ENCODE assay signal across 18 cellular contexts in the genomic region with DNA sequence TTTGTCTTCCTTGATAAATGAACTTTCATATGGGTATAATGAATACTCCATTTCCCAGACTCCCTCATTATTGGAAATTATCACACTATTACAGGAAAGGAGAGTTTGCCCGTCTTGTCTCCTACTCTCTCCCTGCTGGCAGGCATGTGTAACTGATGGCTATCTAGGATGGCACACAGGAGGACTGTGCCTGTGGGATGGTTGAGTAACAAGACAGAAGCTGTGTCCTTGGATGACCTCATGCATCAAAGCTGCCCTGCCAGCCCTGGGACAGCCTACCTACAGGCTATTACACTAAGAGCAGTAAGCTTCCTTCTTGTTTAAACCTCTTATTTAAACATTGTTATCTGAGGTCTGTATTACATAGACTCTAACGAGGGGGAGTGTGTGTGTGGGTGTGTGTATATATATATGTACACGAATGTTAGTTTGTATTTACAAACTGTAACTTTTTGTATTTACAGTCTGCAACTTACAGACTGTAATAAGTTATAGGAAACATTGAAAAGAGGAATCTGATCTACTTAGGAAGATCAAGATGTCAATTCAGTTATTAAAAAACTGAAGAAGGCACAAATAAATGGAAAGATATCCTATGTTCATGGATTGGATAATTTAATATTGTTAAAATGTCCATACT.
DNase-seq lines count a peak whose midpoint lies in the region; ATAC-seq and TF ChIP-seq lines count a peak whose summit lies in the region.
"Had no signal": no experiment of that assay in that cellular context is flagged by ENCODE, and none has a peak within 500 bp of the region (broad histone marks: within the 10 kb centered on the region; RNA-seq: fewer than 3 reads in every experiment).

No MANE protein-coding gene starts in this region.

- no peak overlapping the region for H3K4me3 Mint-ChIP-seq in endodermal cell
- H3K4me3 Mint-ChIP-seq in neural progenitor cell, result no peak overlapping the region
- H3K4me3 Mint-ChIP-seq: activated CD8-positive, alpha-beta T cell treated with anti-CD3 and anti-CD28 coated beads, Interleukin-2, amount 10 ng/mL, durations not matched to agents 7 days and 5 days had no signal

- H4K20me1 ChIP-seq in neural progenitor cell (ENCODE audit: low read depth) (no peaks in the 10 kb centered on the region), smooth muscle cell (ENCODE audit: low read depth) (no peaks in the 10 kb centered on the region)

- H3K9me3 Mint-ChIP-seq in endodermal cell (no peaks in the 10 kb centered on the region), neural progenitor cell (no peaks in the 10 kb centered on the region)

- TF ChIP-seq CTCF in endodermal cell (conservative IDR thresholded peaks at IDR 0.05) (peak; percentile 54), neural progenitor cell (IDR thresholded peaks at IDR 0.05) (peak; percentile 45), smooth muscle cell (IDR thresholded peaks at IDR 0.05; ENCODE audit: borderline replicate concordance, insufficient read depth, poor library complexity, severe bottlenecking) (no peak)

- H3K27ac Mint-ChIP-seq in endodermal cell, result no peak overlapping the region
- no peak overlapping the region for H3K27ac Mint-ChIP-seq in neural progenitor cell
- H3K27ac Mint-ChIP-seq: activated CD8-positive, alpha-beta T cell treated with anti-CD3 and anti-CD28 coated beads, Interleukin-2, amount 10 ng/mL, durations not matched to agents 7 days and 5 days had no signal

- H3F3A ChIP-seq in neural progenitor cell (ENCODE audit: low read depth), result no peaks in the 10 kb centered on the region
- H3F3A ChIP-seq in smooth muscle cell (ENCODE audit: low read depth), result no peaks in the 10 kb centered on the region

- H3K27ac ChIP-seq in endodermal cell (ENCODE audit: low read depth, low read length) (no peak overlapping the region), neural progenitor cell (no peak overlapping the region), smooth muscle cell (ENCODE audit: low read depth) (no peak overlapping the region)
- H3K27ac ChIP-seq: stomach had no signal

- 83% methylated on average over 3 of the region's 3 CpGs; no CpG with 5 or more reads in 1 of the 2 experiments for WGBS in endodermal cell (ENCODE audit: insufficient coverage in 1 of 2, insufficient read length in 1 of 2), 2 experiments
- 37% methylated on average over 3 of the region's 3 CpGs for WGBS in smooth muscle cell (ENCODE audit: low lambda C conversion rate)

- no peaks in the 10 kb centered on the region for H3K4me1 ChIP-seq in endodermal cell (ENCODE audit: control insufficient read depth, insufficient read depth, low read length)
- no peaks in the 10 kb centered on the region for H3K4me1 ChIP-seq in neural progenitor cell
- no peaks in the 10 kb centered on the region for H3K4me1 ChIP-seq in smooth muscle cell (ENCODE audit: low read depth)
- H3K4me1 ChIP-seq: stomach had no signal

- no peaks in the 10 kb centered on the region for H3K79me2 ChIP-seq in neural progenitor cell (ENCODE audit: low read depth)
- no peaks in the 10 kb centered on the region for H3K79me2 ChIP-seq in smooth muscle cell (ENCODE audit: low read depth)

- H2AFZ ChIP-seq in neural progenitor cell (replicated peaks) (no peak overlapping the region), smooth muscle cell (ENCODE audit: low read depth) (no peak overlapping the region)

- H3K9ac ChIP-seq in endodermal cell (ENCODE audit: extremely low read depth, low read length, poor library complexity, severe bottlenecking) (no peak overlapping the region), neural progenitor cell (no peak overlapping the region), smooth muscle cell (ENCODE audit: low read depth) (no peak overlapping the region)

- DNase-seq in DMS 273 (lab: John Stamatoyannopoulos, UW; ENCODE audit: unreplicated experiment) (peak; percentile 72), DMS 273 treated with DMSO at 0.1 percent for 48 hours (lab: John Stamatoyannopoulos, UW) (no peak), M059J (ENCODE audit: low read depth) (peak; percentile 68), endodermal cell (peak; percentile 57), neural progenitor cell (ENCODE audit: low spot score) (peak; percentile 47), smooth muscle cell (lab: John Stamatoyannopoulos, UW; ENCODE audit: unreplicated experiment) (no peak)
- DNase-seq: 8988T; activated CD8-positive, alpha-beta T cell treated with anti-CD3 and anti-CD28 coated beads, Interleukin-2, amount 10 ng/mL, durations not matched to agents 7 days and 5 days; amniotic stem cell; left cardiac atrium; NCI-H2107; NK-92 treated with Interleukin-12 subunit alpha and Interleukin-12 subunit beta, amount 100 ng/mL, for 24 hours; posterior cingulate gyrus; SHP77 treated with DMSO at 0.1 percent for 48 hours; stimulated activated CD4-positive, alpha-beta T cell treated with anti-CD3 and anti-CD28 coated beads, Interleukin-12 subunit alpha, Interleukin-12 subunit beta, amount 100 ng/mL, for 4 hours; stomach had no signal

- H3K36me3 Mint-ChIP-seq in endodermal cell (ENCODE audit: low read depth) (no peaks in the 10 kb centered on the region), neural progenitor cell (no peaks in the 10 kb centered on the region)

- H3K4me1 Mint-ChIP-seq in endodermal cell (peaks cover 5% of the 10 kb centered on the region), neural progenitor cell (no peaks in the 10 kb centered on the region)

- H3K27me3 ChIP-seq in endodermal cell (ENCODE audit: control insufficient read depth, insufficient read depth, low read length, poor library complexity, severe bottlenecking) (no peaks in the 10 kb centered on the region), neural progenitor cell (no peaks in the 10 kb centered on the region), smooth muscle cell (ENCODE audit: low read depth) (no peaks in the 10 kb centered on the region)
- H3K27me3 ChIP-seq: stomach had no signal

- H3K9me3 ChIP-seq in endodermal cell (ENCODE audit: control insufficient read depth, low read length) (no peaks in the 10 kb centered on the region), neural progenitor cell (ENCODE audit: low read depth) (no peaks in the 10 kb centered on the region), smooth muscle cell (replicated peaks; ENCODE audit: low read depth) (no peaks in the 10 kb centered on the region)
- H3K9me3 ChIP-seq: stomach had no signal

- H3K27me3 Mint-ChIP-seq in endodermal cell (ENCODE audit: insufficient read depth) (no peaks in the 10 kb centered on the region), neural progenitor cell (ENCODE audit: insufficient read depth, low read depth) (peaks cover 2% of the 10 kb centered on the region)

- no peaks in the 10 kb centered on the region for H3K36me3 ChIP-seq in endodermal cell (ENCODE audit: control insufficient read depth, insufficient read depth, low read length)
- H3K36me3 ChIP-seq in neural progenitor cell, result no peaks in the 10 kb centered on the region
- no peaks in the 10 kb centered on the region for H3K36me3 ChIP-seq in smooth muscle cell (ENCODE audit: low read depth)
- H3K36me3 ChIP-seq: stomach had no signal

- H3K4me3 ChIP-seq in endodermal cell (ENCODE audit: low read length), result no peak overlapping the region
- no peak overlapping the region for H3K4me3 ChIP-seq in neural progenitor cell
- no peak overlapping the region for H3K4me3 ChIP-seq in smooth muscle cell
- H3K4me3 ChIP-seq: stomach had no signal

- no peak for ATAC-seq in GM19328 (IDR thresholded peaks at IDR 0.05; ENCODE audit: unreplicated experiment)
- ATAC-seq in HG02571 (IDR thresholded peaks at IDR 0.05; ENCODE audit: unreplicated experiment), result no peak
- ATAC-seq: activated CD8-positive, alpha-beta T cell treated with anti-CD3 and anti-CD28 coated beads, Interleukin-2, amount 10 ng/mL, durations not matched to agents 7 days and 5 days; left cardiac atrium had no signal

- H3K4me2 ChIP-seq in neural progenitor cell, result no peak overlapping the region
- H3K4me2 ChIP-seq in smooth muscle cell, result no peak overlapping the region

Comparison
In these comparisons a context has a peak if more than half of its experiments do, and no peak if none do; other contexts are left out.
1. DNase-seq: peak in DMS 273 (single experiment), M059J (single experiment), endodermal cell (single experiment) and neural progenitor cell (single experiment); none in DMS 273 treated with DMSO at 0.1 percent for 48 hours (single experiment) and smooth muscle cell (single experiment).